ENCODE assay signal across 8 cellular contexts in genomic region chr1:227729881-227730629, GRCh38. TPM values are rescaled to one million over a fixed set of nuclear protein-coding genes. Genes with fewer than 3 reads are reported as not detected.
DNase-seq lines count a peak whose midpoint lies in the region; ATAC-seq and TF ChIP-seq lines count a peak whose summit lies in the region.

No MANE protein-coding gene starts in this region.

- peak overlapping the region in 1 of 2 donors; percentile 84 for H3K27ac Mint-ChIP-seq in natural killer cell
- no peak overlapping the region for H3K27ac Mint-ChIP-seq in natural killer cell treated with Interleukin-12 subunit alpha and Interleukin-12 subunit beta and Interleukin-15 and Interleukin-18, amount 100 ng/mL, for 72 hours
- peak overlapping the region; percentile 32 to 79 for H3K27ac Mint-ChIP-seq in T-cell
- H3K27ac Mint-ChIP-seq in stimulated activated naive CD8-positive, alpha-beta T cell treated with anti-CD3 and anti-CD28 coated beads, Interleukin-15, Interleukin-2, amounts not matched to agents 100 ng/mL and 50 ng/mL, for 24 hours = peak overlapping the region; percentile 4
- H3K27ac Mint-ChIP-seq in stimulated activated memory B cell treated with anti-CD40 and anti-IgM and Interleukin-4, amounts not matched to agents 10 μg/mL and 1 μg/mL and 100 μg/mL, for 72 hours = no peak overlapping the region

- TF ChIP-seq CTCF in natural killer cell (IDR thresholded peaks at IDR 0.05) = peak; percentile 43

- H3K4me3 Mint-ChIP-seq in natural killer cell (peak overlapping the region; percentile 69), T-cell (peak overlapping the region; percentile 53 to 81 (median 71))
- no peak overlapping the region for H3K4me3 Mint-ChIP-seq in natural killer cell treated with Interleukin-12 subunit alpha and Interleukin-12 subunit beta and Interleukin-15 and Interleukin-18, amount 100 ng/mL, for 72 hours
- peak overlapping the region; percentile 42 for H3K4me3 Mint-ChIP-seq in stimulated activated naive CD8-positive, alpha-beta T cell treated with anti-CD3 and anti-CD28 coated beads, Interleukin-15, Interleukin-2, amounts not matched to agents 100 ng/mL and 50 ng/mL, for 24 hours
- no peak overlapping the region for H3K4me3 Mint-ChIP-seq in stimulated activated memory B cell treated with anti-CD40 and anti-IgM and Interleukin-4, amounts not matched to agents 10 μg/mL and 1 μg/mL and 100 μg/mL, for 72 hours

- H3K9me3 Mint-ChIP-seq in natural killer cell (no peaks in the 10 kb centered on the region), T-cell (no peaks in the 10 kb centered on the region)
- no peaks in the 10 kb centered on the region for H3K9me3 Mint-ChIP-seq in natural killer cell treated with Interleukin-12 subunit alpha and Interleukin-12 subunit beta and Interleukin-15 and Interleukin-18, amount 100 ng/mL, for 72 hours
- no peaks in the 10 kb centered on the region for H3K9me3 Mint-ChIP-seq in stimulated activated naive CD8-positive, alpha-beta T cell treated with anti-CD3 and anti-CD28 coated beads, Interleukin-15, Interleukin-2, amounts not matched to agents 100 ng/mL and 50 ng/mL, for 24 hours
- H3K9me3 Mint-ChIP-seq in stimulated activated memory B cell treated with anti-CD40 and anti-IgM and Interleukin-4, amounts not matched to agents 10 μg/mL and 1 μg/mL and 100 μg/mL, for 72 hours = no peaks in the 10 kb centered on the region

- DNase-seq in natural killer cell = no peak
- DNase-seq in natural killer cell treated with Interleukin-12 subunit alpha and Interleukin-12 subunit beta and Interleukin-15 and Interleukin-18, amount 100 ng/mL, for 72 hours (ENCODE audit: low spot score) = no peak
- DNase-seq in HuH-7.5 (ENCODE audit: low spot score) = peak; percentile 86
- peak in 13 of 34 experiments; percentile 16 to 48 (median 31) for DNase-seq in T-cell
- DNase-seq in cerebellar cortex (ENCODE audit: low spot score) = peak; percentile 79
- peak; percentile 50 for DNase-seq in left lobe of liver (ENCODE audit: low spot score)

- no peaks in the 10 kb centered on the region for H3K36me3 Mint-ChIP-seq in natural killer cell
- H3K36me3 Mint-ChIP-seq in natural killer cell treated with Interleukin-12 subunit alpha and Interleukin-12 subunit beta and Interleukin-15 and Interleukin-18, amount 100 ng/mL, for 72 hours = no peaks in the 10 kb centered on the region
- no peaks in the 10 kb centered on the region for H3K36me3 Mint-ChIP-seq in T-cell
- peaks cover 10% of the 10 kb centered on the region for H3K36me3 Mint-ChIP-seq in stimulated activated naive CD8-positive, alpha-beta T cell treated with anti-CD3 and anti-CD28 coated beads, Interleukin-15, Interleukin-2, amounts not matched to agents 100 ng/mL and 50 ng/mL, for 24 hours (ENCODE audit: low read depth)
- peaks cover 12% of the 10 kb centered on the region for H3K36me3 Mint-ChIP-seq in stimulated activated memory B cell treated with anti-CD40 and anti-IgM and Interleukin-4, amounts not matched to agents 10 μg/mL and 1 μg/mL and 100 μg/mL, for 72 hours

- intact Hi-C loops in natural killer cell (cut with micrococcal nuclease) = no loop called here

- H3K27me3 Mint-ChIP-seq in natural killer cell (ENCODE audit: low read depth in 2 of 2) (peaks cover 7 to 10% of the 10 kb centered on the region in 2 donors), T-cell (no peaks in the 10 kb centered on the region)
- H3K27me3 Mint-ChIP-seq in natural killer cell treated with Interleukin-12 subunit alpha and Interleukin-12 subunit beta and Interleukin-15 and Interleukin-18, amount 100 ng/mL, for 72 hours = peaks cover 0 to 5% of the 10 kb centered on the region in 2 donors
- peaks cover 12% of the 10 kb centered on the region for H3K27me3 Mint-ChIP-seq in stimulated activated naive CD8-positive, alpha-beta T cell treated with anti-CD3 and anti-CD28 coated beads, Interleukin-15, Interleukin-2, amounts not matched to agents 100 ng/mL and 50 ng/mL, for 24 hours
- no peaks in the 10 kb centered on the region for H3K27me3 Mint-ChIP-seq in stimulated activated memory B cell treated with anti-CD40 and anti-IgM and Interleukin-4, amounts not matched to agents 10 μg/mL and 1 μg/mL and 100 μg/mL, for 72 hours

- H3K4me1 Mint-ChIP-seq in natural killer cell (peaks cover 20 to 34% of the 10 kb centered on the region in 2 donors), T-cell (peaks cover 44 to 47% (median 44%) of the 10 kb centered on the region in 3 donors)
- H3K4me1 Mint-ChIP-seq in natural killer cell treated with Interleukin-12 subunit alpha and Interleukin-12 subunit beta and Interleukin-15 and Interleukin-18, amount 100 ng/mL, for 72 hours (ENCODE audit: low read depth in 2 of 2) = peaks cover 5 to 18% of the 10 kb centered on the region in 2 donors
- H3K4me1 Mint-ChIP-seq in stimulated activated naive CD8-positive, alpha-beta T cell treated with anti-CD3 and anti-CD28 coated beads, Interleukin-15, Interleukin-2, amounts not matched to agents 100 ng/mL and 50 ng/mL, for 24 hours (ENCODE audit: low read depth) = peaks cover 51% of the 10 kb centered on the region
- peaks cover 60% of the 10 kb centered on the region for H3K4me1 Mint-ChIP-seq in stimulated activated memory B cell treated with anti-CD40 and anti-IgM and Interleukin-4, amounts not matched to agents 10 μg/mL and 1 μg/mL and 100 μg/mL, for 72 hours

- peak in 1 of 3 donors; percentile 18 for ATAC-seq in natural killer cell
- ATAC-seq in natural killer cell treated with Interleukin-12 subunit alpha and Interleukin-12 subunit beta and Interleukin-15 and Interleukin-18, amount 100 ng/mL, for 72 hours = no peak
- no peak for ATAC-seq in T-cell (replicated peaks in 1 of 4)
- no peak for ATAC-seq in left lobe of liver
- no peak for ATAC-seq in stimulated activated memory B cell treated with anti-CD40 and anti-IgM and Interleukin-4, amounts not matched to agents 10 μg/mL and 1 μg/mL and 100 μg/mL, for 72 hours

- POLR2A ChIA-PET in T-cell (lab: Charles Lee) = interaction anchor here in 1 of 2 donors (0.6 kb wide), 1 partner anchor 1661 kb away, joined by 5 read pairs; no protein-coding TSS in a partner anchor

- CTCF ChIA-PET in T-cell (lab: Charles Lee) = interaction anchor here in 1 of 2 donors (0.5 kb wide), 1 partner anchor 929 kb away, joined by 3 read pairs; no protein-coding TSS in a partner anchor

RNA-seq across cellular contexts. Expression of gene JMJD4, which starts 5.0 kb away (rescaled TPM):
- 10 to 100 TPM in 2 of 3 donors, 1 to 10 TPM in 1; 8.8 to 12.4 (median 12.3) TPM for total RNA-seq in natural killer cell
- total RNA-seq in natural killer cell treated with Interleukin-12 subunit alpha and Interleukin-12 subunit beta and Interleukin-15 and Interleukin-18, amount 100 ng/mL, for 72 hours = 10 to 100 TPM; 17.3 to 34.0 TPM
- 10 to 100 TPM; 10.8 to 35.1 (median 33.5) TPM for total RNA-seq in T-cell
- 10.3 TPM for total RNA-seq in left lobe of liver

RNA-seq across cellular contexts. Expression of gene SNAP47, which starts 5.2 kb away (rescaled TPM):
- 10 to 100 TPM; 19.0 to 24.2 (median 23.1) TPM for total RNA-seq in natural killer cell
- total RNA-seq in natural killer cell treated with Interleukin-12 subunit alpha and Interleukin-12 subunit beta and Interleukin-15 and Interleukin-18, amount 100 ng/mL, for 72 hours = 10 to 100 TPM; 23.5 to 32.5 TPM
- total RNA-seq in T-cell = 10 to 100 TPM; 20.1 to 35.6 (median 30.7) TPM
- 35.8 TPM for total RNA-seq in left lobe of liver

Comparison
In these comparisons a context has a peak if more than half of its experiments do, and no peak if none do; other contexts are left out.
1. H3K4me3 Mint-ChIP-seq: peak in natural killer cell (single experiment), T-cell (3 of 3) and stimulated activated naive CD8-positive, alpha-beta T cell treated with anti-CD3 and anti-CD28 coated beads, Interleukin-15, Interleukin-2, amounts not matched to agents 100 ng/mL and 50 ng/mL, for 24 hours (single experiment); none in natural killer cell treated with Interleukin-12 subunit alpha and Interleukin-12 subunit beta and Interleukin-15 and Interleukin-18, amount 100 ng/mL, for 72 hours (single experiment) and stimulated activated memory B cell treated with anti-CD40 and anti-IgM and Interleukin-4, amounts not matched to agents 10 μg/mL and 1 μg/mL and 100 μg/mL, for 72 hours (single experiment).
2. DNase-seq: peak in HuH-7.5 (single experiment), cerebellar cortex (single experiment) and left lobe of liver (single experiment); none in natural killer cell (single experiment) and natural killer cell treated with Interleukin-12 subunit alpha and Interleukin-12 subunit beta and Interleukin-15 and Interleukin-18, amount 100 ng/mL, for 72 hours (single experiment).
3. H3K27ac Mint-ChIP-seq: peak in T-cell (2 of 2) and stimulated activated naive CD8-positive, alpha-beta T cell treated with anti-CD3 and anti-CD28 coated beads, Interleukin-15, Interleukin-2, amounts not matched to agents 100 ng/mL and 50 ng/mL, for 24 hours (single experiment); none in natural killer cell treated with Interleukin-12 subunit alpha and Interleukin-12 subunit beta and Interleukin-15 and Interleukin-18, amount 100 ng/mL, for 72 hours (0 of 2) and stimulated activated memory B cell treated with anti-CD40 and anti-IgM and Interleukin-4, amounts not matched to agents 10 μg/mL and 1 μg/mL and 100 μg/mL, for 72 hours (single experiment).